17 cellular contexts compared by ENCODE assay signal in genomic region chr1:38502772-38503171, GRCh38.
A peak's percentile ranks its signal among the peaks of the same experiment; 100 is the strongest.
DNase-seq lines count a peak whose midpoint lies in the region; ATAC-seq and TF ChIP-seq lines count a peak whose summit lies in the region.
"Had no signal": no experiment of that assay in that cellular context is flagged by ENCODE, and none has a peak within 500 bp of the region (broad histone marks: within the 10 kb centered on the region; RNA-seq: fewer than 3 reads in every experiment).

No MANE protein-coding gene starts in this region.

- POLR2A ChIA-PET in activated CD8-positive, alpha-beta T cell treated with anti-CD3 and anti-CD28 coated beads for 36 hours (lab: Charles Lee) = no interaction called here

- H3K4me1 Mint-ChIP-seq in activated CD8-positive, alpha-beta T cell treated with anti-CD3 and anti-CD28 coated beads for 36 hours (ENCODE audit: low read depth) = peaks cover 5% of the 10 kb centered on the region

- no peaks in the 10 kb centered on the region for H3K36me3 Mint-ChIP-seq in activated CD8-positive, alpha-beta T cell treated with anti-CD3 and anti-CD28 coated beads for 36 hours (ENCODE audit: low read depth)
- H3K36me3 Mint-ChIP-seq: activated CD8-positive, alpha-beta memory T cell treated with anti-CD3 and anti-CD28 coated beads, Interleukin-2, amount 10 ng/mL, durations not matched to agents 7 days and 5 days; activated naive CD4-positive, alpha-beta T cell treated with anti-CD3 and anti-CD28 coated beads, Interleukin-2, amount 50 U/mL, for 72 hours; IgD-negative memory B cell; naive thymus-derived CD4-positive, alpha-beta T cell had no signal

- H3K18ac ChIP-seq in neuronal stem cell (ENCODE audit: low read length) = no peak overlapping the region

- CTCF ChIA-PET in activated CD8-positive, alpha-beta T cell treated with anti-CD3 and anti-CD28 coated beads for 36 hours (lab: Charles Lee) = interaction anchor here (1.2 to 1.9 kb wide), 2 partner anchors 12 to 476 kb away, joined by 4 to 6 read pairs; no protein-coding TSS in a partner anchor

- H2BK120ac ChIP-seq in neuronal stem cell (ENCODE audit: low read depth, low read length) = no peak overlapping the region

- ATAC-seq in activated CD8-positive, alpha-beta T cell treated with anti-CD3 and anti-CD28 coated beads for 36 hours = no peak
- no peak for ATAC-seq in GM19397 (IDR thresholded peaks at IDR 0.05; ENCODE audit: unreplicated experiment)
- ATAC-seq: activated CD8-positive, alpha-beta memory T cell treated with anti-CD3 and anti-CD28 coated beads, Interleukin-2, amount 10 ng/mL, durations not matched to agents 7 days and 5 days; activated naive CD4-positive, alpha-beta T cell treated with anti-CD3 and anti-CD28 coated beads, Interleukin-2, amount 50 U/mL, for 72 hours; naive thymus-derived CD4-positive, alpha-beta T cell had no signal

- no peak overlapping the region for H3K4ac ChIP-seq in neuronal stem cell (ENCODE audit: low read length)

- peaks cover 11 to 18% of the 10 kb centered on the region in 2 donors for H3K4me1 ChIP-seq in neuronal stem cell (ENCODE audit: control insufficient read depth in 2 of 2, insufficient read depth in 1 of 2, low read depth in 1 of 2, low read length in 2 of 2)

- intact Hi-C loops in activated CD8-positive, alpha-beta T cell treated with anti-CD3 and anti-CD28 coated beads for 36 hours (cut with micrococcal nuclease) = no loop called here

- no peak overlapping the region for H2BK12ac ChIP-seq in neuronal stem cell (ENCODE audit: low read length)

- H3K9me3 ChIP-seq in neuronal stem cell (replicated peaks in 1 of 2; ENCODE audit: control insufficient read depth in 2 of 2, insufficient read depth in 1 of 2, low read depth in 1 of 2, low read length in 2 of 2) = no peaks in the 10 kb centered on the region
- H3K9me3 ChIP-seq: tibial nerve had no signal

- H3K9ac ChIP-seq in neuronal stem cell (ENCODE audit: low read depth, low read length, poor library complexity) = no peak overlapping the region

- TF ChIP-seq CTCF in GM10266 (IDR thresholded peaks at IDR 0.05; ENCODE audit: control insufficient read depth, insufficient read depth, low read depth, missing control alignments) (peak; percentile 25), choroid plexus epithelial cell (conservative IDR thresholded peaks at IDR 0.05; ENCODE audit: low read depth, low read length) (peak; percentile 44)
- no peak for TF ChIP-seq CTCF in activated CD8-positive, alpha-beta T cell treated with anti-CD3 and anti-CD28 coated beads for 36 hours (IDR thresholded peaks at IDR 0.05)

- H3K4me3 ChIP-seq in choroid plexus epithelial cell (ENCODE audit: low read depth, low read length) = no peak overlapping the region
- H3K4me3 ChIP-seq in neuronal stem cell (ENCODE audit: low read length in 2 of 2) = no peak overlapping the region
- H3K4me3 ChIP-seq: skin epidermis, tibial nerve had no signal

- H2BK15ac ChIP-seq in neuronal stem cell (ENCODE audit: low read length) = no peak overlapping the region

- H3K23ac ChIP-seq in neuronal stem cell (ENCODE audit: low read depth, low read length, poor library complexity) = no peak overlapping the region

- H4K8ac ChIP-seq in neuronal stem cell (ENCODE audit: low read depth, low read length) = no peak overlapping the region

- H3K27me3 ChIP-seq in neuronal stem cell (ENCODE audit: control insufficient read depth in 3 of 3, insufficient read depth in 3 of 3, low read depth in 1 of 3, low read length in 3 of 3) = peaks cover 0 to 4% (median 0%) of the 10 kb centered on the region in 3 experiments

- no peak overlapping the region for H3K27ac Mint-ChIP-seq in activated CD8-positive, alpha-beta T cell treated with anti-CD3 and anti-CD28 coated beads for 36 hours
- H3K27ac Mint-ChIP-seq: activated CD8-positive, alpha-beta memory T cell treated with anti-CD3 and anti-CD28 coated beads, Interleukin-2, amount 10 ng/mL, durations not matched to agents 7 days and 5 days; HFFc6 had no signal

- H2AFZ ChIP-seq in neuronal stem cell (ENCODE audit: low read length) = peak overlapping the region; percentile 41

- no CpG with 5 or more reads among the region's 4 CpGs for WGBS in neuronal stem cell (ENCODE audit: extremely low coverage in 2 of 2, insufficient read length in 2 of 2, insufficient replicate concordance in 1 of 2), 2 donors

- DNase-seq in GM10266 (ENCODE audit: extremely low spot score) = no peak
- DNase-seq in NAMALWA (ENCODE audit: low spot score) = peak; percentile 58
- peak; percentile 36 for DNase-seq in choroid plexus epithelial cell (ENCODE audit: low read depth)
- DNase-seq in neuronal stem cell (ENCODE audit: low spot score) = peak; percentile 63
- no peak for DNase-seq in activated CD8-positive, alpha-beta T cell treated with anti-CD3 and anti-CD28 coated beads for 36 hours
- no peak for DNase-seq in activated T-cell treated with anti-CD3 and anti-CD28 coated beads for 4 hours
- no peak for DNase-seq in middle frontal gyrus (ENCODE audit: extremely low spot score, low spot score)
- DNase-seq: activated CD8-positive, alpha-beta memory T cell treated with anti-CD3 and anti-CD28 coated beads, Interleukin-2, amount 10 ng/mL, durations not matched to agents 7 days and 5 days; foreskin fibroblast; HFFc6; naive thymus-derived CD4-positive, alpha-beta T cell; NCI-H187 treated with DMSO at 0.1 percent for 48 hours had no signal

- H3K4me3 Mint-ChIP-seq in activated CD8-positive, alpha-beta T cell treated with anti-CD3 and anti-CD28 coated beads for 36 hours = no peak overlapping the region
- H3K4me3 Mint-ChIP-seq: activated CD8-positive, alpha-beta memory T cell treated with anti-CD3 and anti-CD28 coated beads, Interleukin-2, amount 10 ng/mL, durations not matched to agents 7 days and 5 days; HFFc6; IgD-negative memory B cell; naive thymus-derived CD4-positive, alpha-beta T cell had no signal

- no peak overlapping the region for H3K14ac ChIP-seq in neuronal stem cell (ENCODE audit: low read length)

- H3K27ac ChIP-seq in neuronal stem cell (replicated peaks; ENCODE audit: low read length) = no peak overlapping the region
- H3K27ac ChIP-seq: skin epidermis, tibial nerve had no signal

- no peak overlapping the region for H2BK5ac ChIP-seq in neuronal stem cell (ENCODE audit: low read length)

- no peak overlapping the region for H2AK5ac ChIP-seq in neuronal stem cell (ENCODE audit: low read depth, low read length)

- H3K36me3 ChIP-seq in neuronal stem cell (replicated peaks in 1 of 2; ENCODE audit: control insufficient read depth in 2 of 2, insufficient read depth in 2 of 2, low read length in 2 of 2) = no peaks in the 10 kb centered on the region
- H3K36me3 ChIP-seq: tibial nerve had no signal

- H4K91ac ChIP-seq in neuronal stem cell (ENCODE audit: low read depth, low read length, poor library complexity) = no peak overlapping the region

- H3K79me1 ChIP-seq in neuronal stem cell (ENCODE audit: low read depth, low read length) = no peaks in the 10 kb centered on the region

- H3K27me3 Mint-ChIP-seq in activated CD8-positive, alpha-beta T cell treated with anti-CD3 and anti-CD28 coated beads for 36 hours = peaks cover 29% of the 10 kb centered on the region

- H3K9me3 Mint-ChIP-seq in activated CD8-positive, alpha-beta T cell treated with anti-CD3 and anti-CD28 coated beads for 36 hours = no peaks in the 10 kb centered on the region
- H3K9me3 Mint-ChIP-seq: activated naive CD4-positive, alpha-beta T cell treated with anti-CD3 and anti-CD28 coated beads, Interleukin-2, amount 50 U/mL, for 72 hours; IgD-negative memory B cell; naive thymus-derived CD4-positive, alpha-beta T cell had no signal

- H3K4me2 ChIP-seq in neuronal stem cell (ENCODE audit: insufficient read depth, low read length, poor library complexity, severe bottlenecking) = no peak overlapping the region

Comparison
In these comparisons a context has a peak if more than half of its experiments do, and no peak if none do; other contexts are left out.
1. DNase-seq: peak in NAMALWA (single experiment), choroid plexus epithelial cell (single experiment) and neuronal stem cell (single experiment); none in GM10266 (single experiment), activated CD8-positive, alpha-beta T cell treated with anti-CD3 and anti-CD28 coated beads for 36 hours (single experiment), activated T-cell treated with anti-CD3 and anti-CD28 coated beads for 4 hours (single experiment) and middle frontal gyrus (single experiment).